In genomic region chr17:4366312-4367063, GRCh38 we compare ENCODE assay signal across 1 cellular context.
TF ChIP-seq lines count a peak whose summit lies in the region.

TSS of gene UBE2G1 (minus strand) at chr17:4366675. CDS start at chr17:4366316, 359 bp downstream.

TF ChIP-seq in SK-N-SH, 30 proteins besides CTCF, POLR2A, EP300 and RAD21 (continued from another document):
- TF ChIP-seq GATA2 (CRISPR knock-in tag; IDR thresholded peaks at IDR 0.05) (no peak), RCOR1 (IDR thresholded peaks at IDR 0.05; ENCODE audit: low read length) (no peak), JUND (IDR thresholded peaks at IDR 0.05) (no peak; the same call in 1 of the 2 replicates), POLR2AphosphoS5 (IDR thresholded peaks at IDR 0.05; ENCODE audit: low read depth, low read length) (peak; percentile 65), FOXJ3 (CRISPR knock-in tag; IDR thresholded peaks at IDR 0.05) (no peak), MAX (IDR thresholded peaks at IDR 0.05; ENCODE audit: low read depth) (no peak), PBX3 (IDR thresholded peaks at IDR 0.05) (no peak), MXI1 (IDR thresholded peaks at IDR 0.05; ENCODE audit: low read depth, low read length) (peak; percentile 63; the same call in 1 of the 2 replicates), SIN3A (IDR thresholded peaks at IDR 0.05; ENCODE audit: borderline replicate concordance, low read depth, low read length) (peak; percentile 84; the same call in 1 of the 2 replicates), FOXM1 (IDR thresholded peaks at IDR 0.05; ENCODE audit: low read depth) (no peak), SMC3 (IDR thresholded peaks at IDR 0.05; ENCODE audit: low read depth, low read length) (peak; percentile 64), YY1 (IDR thresholded peaks at IDR 0.05; ENCODE audit: low read depth) (peak; percentile 99), GABPA (IDR thresholded peaks at IDR 0.05; ENCODE audit: low read depth) (peak; percentile 38; the same call in 1 of the 2 replicates), USF2 (IDR thresholded peaks at IDR 0.05; ENCODE audit: borderline replicate concordance, low read depth, low read length) (no peak)
